In genomic region chr11:84316866-84317560, GRCh38 we compare ENCODE assay signal across 10 cellular contexts.
DNase-seq lines count a peak whose midpoint lies in the region; ATAC-seq, FAIRE-seq and TF ChIP-seq lines count a peak whose summit lies in the region.
"Had no signal": no experiment of that assay in that cellular context is flagged by ENCODE, and none has a peak within 500 bp of the region (broad histone marks: within the 10 kb centered on the region; RNA-seq: fewer than 3 reads in every experiment).

No MANE protein-coding gene starts in this region.

- ATAC-seq in WTC11 (peak; percentile 73), left ventricle myocardium superior (peak; percentile 79), pancreas (peak in 3 of 4 donors; percentile 57 to 87 (median 75)), HG03469 (IDR thresholded peaks at IDR 0.05; ENCODE audit: unreplicated experiment) (no peak), GM21360 (IDR thresholded peaks at IDR 0.05; ENCODE audit: unreplicated experiment) (no peak)
- ATAC-seq in activated naive CD4-positive, alpha-beta T cell treated with anti-CD3 and anti-CD28 coated beads, Interleukin-2, amount 50 U/mL, for 72 hours: no peak

- POLR2A ChIA-PET in WTC11 (lab: Charles Lee): no interaction called here

- no peaks in the 10 kb centered on the region for H3K27me3 Mint-ChIP-seq in WTC11 (ENCODE audit: low read depth)

- H3K27ac Mint-ChIP-seq in WTC11: no peak overlapping the region
- no peak overlapping the region for H3K27ac Mint-ChIP-seq in activated naive CD4-positive, alpha-beta T cell treated with anti-CD3 and anti-CD28 coated beads, Interleukin-2, amount 50 U/mL, for 72 hours
- H3K27ac Mint-ChIP-seq: activated T-helper 2 cell treated with anti-CD3 and anti-CD28 coated beads, Interferon-gamma antibody, Interleukin-2, Interleukin-4, amounts not matched to agents 10 μg/mL and 5 μg/mL and 100 μg/mL, durations not matched to agents 14 hours and 24 hours and 36 hours; T-helper 1 cell treated with Interleukin-12 subunit alpha and Interleukin-12 subunit beta and Interleukin-4 antibody, amounts not matched to agents 30 μg/mL and 1 μg/mL, for 36 hours had no signal

- DNase-seq in COLO829 (ENCODE audit: low spot score) (peak; percentile 13), WTC11 (ENCODE audit: low spot score) (no peak), left ventricle myocardium superior (no peak), pancreas (peak in 2 of 6 donors; percentile 9 to 31), NCI-H774 (lab: John Stamatoyannopoulos, UW) (no peak)
- DNase-seq in activated naive CD4-positive, alpha-beta T cell treated with anti-CD3 and anti-CD28 coated beads, Interleukin-2, amount 50 U/mL, for 72 hours (ENCODE audit: low spot score in 2 of 2): no peak

- H3K4me1 Mint-ChIP-seq in WTC11: peaks cover 7% of the 10 kb centered on the region

- TF ChIP-seq CTCF in WTC11 (IDR thresholded peaks at IDR 0.05) (no peak), pancreas (IDR thresholded peaks at IDR 0.05) (no peak)

- no peaks in the 10 kb centered on the region for H3K36me3 ChIP-seq in pancreas

- intact Hi-C loops in left ventricle myocardium superior (cut with micrococcal nuclease) (no loop called here), pancreas (cut with DNase I) (loop anchor here in 1 of 3 donors (10.0 kb wide), 1 partner anchor 462 kb away; no protein-coding TSS in a partner anchor)

- H3K9me3 ChIP-seq in pancreas: no peaks in the 10 kb centered on the region

- no peaks in the 10 kb centered on the region for H3K4me1 ChIP-seq in pancreas

- H3K27me3 ChIP-seq in pancreas: no peaks in the 10 kb centered on the region

- H3K4me3 Mint-ChIP-seq in WTC11: no peak overlapping the region
- H3K4me3 Mint-ChIP-seq: T-helper 1 cell treated with Interleukin-12 subunit alpha and Interleukin-12 subunit beta and Interleukin-4 antibody, amounts not matched to agents 30 μg/mL and 1 μg/mL, for 36 hours had no signal

- CTCF ChIA-PET in WTC11 (lab: Charles Lee): interaction anchor here (1.2 kb wide), 1 partner anchor 481 kb away, joined by 7 read pairs; no protein-coding TSS in a partner anchor

- 41 to 46% methylated on average over 15 of the region's 15 CpGs for WGBS in pancreas, 2 donors

- no peaks in the 10 kb centered on the region for H3K9me3 Mint-ChIP-seq in WTC11
- peaks cover 0 to 16% of the 10 kb centered on the region in 2 donors for H3K9me3 Mint-ChIP-seq in activated naive CD4-positive, alpha-beta T cell treated with anti-CD3 and anti-CD28 coated beads, Interleukin-2, amount 50 U/mL, for 72 hours

- H3K27ac ChIP-seq in pancreas: no peak overlapping the region

- no peak overlapping the region for H3K4me3 ChIP-seq in pancreas

- FAIRE-seq in pancreas (lab: Jason Lieb, UNC): no peak

- H3K36me3 Mint-ChIP-seq in WTC11: no peaks in the 10 kb centered on the region
- no peaks in the 10 kb centered on the region for H3K36me3 Mint-ChIP-seq in activated naive CD4-positive, alpha-beta T cell treated with anti-CD3 and anti-CD28 coated beads, Interleukin-2, amount 50 U/mL, for 72 hours

TF ChIP-seq in WTC11, 78 proteins besides CTCF, POLR2A, EP300 and RAD21 (continues in another document):
- TF ChIP-seq MLX (CRISPR knock-in tag; IDR thresholded peaks at IDR 0.05) (no peak), HMGXB4 (CRISPR knock-in tag; IDR thresholded peaks at IDR 0.05) (no peak), JUN (CRISPR knock-in tag; IDR thresholded peaks at IDR 0.05) (no peak), ZSCAN18 (CRISPR knock-in tag; IDR thresholded peaks at IDR 0.05) (no peak), ZNF423 (CRISPR knock-in tag; IDR thresholded peaks at IDR 0.05) (no peak), ZNF263 (CRISPR knock-in tag; IDR thresholded peaks at IDR 0.05; ENCODE audit: low read depth) (no peak), ARID4B (CRISPR knock-in tag; IDR thresholded peaks at IDR 0.05; ENCODE audit: borderline replicate concordance) (no peak), FOXJ3 (CRISPR knock-in tag; IDR thresholded peaks at IDR 0.05; ENCODE audit: borderline replicate concordance) (no peak), ZBTB43 (CRISPR knock-in tag; IDR thresholded peaks at IDR 0.05) (no peak), ATF6 (CRISPR knock-in tag; IDR thresholded peaks at IDR 0.05) (no peak)

Comparison
In these comparisons a context has a peak if more than half of its experiments do, and no peak if none do; other contexts are left out.
1. ATAC-seq: peak in WTC11 (single experiment), left ventricle myocardium superior (single experiment) and pancreas (3 of 4); none in activated naive CD4-positive, alpha-beta T cell treated with anti-CD3 and anti-CD28 coated beads, Interleukin-2, amount 50 U/mL, for 72 hours (0 of 2), HG03469 (single experiment) and GM21360 (single experiment).